In the genomic region with DNA sequence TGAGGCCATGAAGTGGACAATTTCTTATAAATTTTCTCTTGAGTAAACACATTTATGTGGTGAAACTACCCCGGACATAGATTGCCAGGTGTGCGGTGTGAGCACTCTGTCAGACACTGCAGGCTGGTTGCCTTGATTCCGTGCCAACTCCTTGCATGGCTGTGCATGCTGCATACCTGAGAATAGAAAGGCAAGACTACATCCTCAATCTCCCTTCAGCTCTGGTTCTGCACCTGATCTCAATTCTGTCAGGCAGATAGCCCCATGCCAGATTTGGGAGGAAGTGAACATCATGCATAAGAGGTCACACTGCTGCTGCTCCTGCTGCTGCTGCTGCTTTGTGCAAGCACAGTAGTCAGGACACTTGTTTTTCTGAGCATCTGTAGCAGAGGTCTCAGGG, we compare ENCODE assay signal across 18 cellular contexts. TPM values are rescaled to one million over a fixed set of nuclear protein-coding genes. Genes with fewer than 3 reads are reported as not detected.
DNase-seq lines count a peak whose midpoint lies in the region; ATAC-seq, FAIRE-seq and TF ChIP-seq lines count a peak whose summit lies in the region.
"Had no signal": no experiment of that assay in that cellular context is flagged by ENCODE, and none has a peak within 500 bp of the region (broad histone marks: within the 10 kb centered on the region; RNA-seq: fewer than 3 reads in every experiment).

No MANE protein-coding gene starts in this region.

- H3K9me3 ChIP-seq in Caco-2, result no peaks in the 10 kb centered on the region
- H3K9me3 ChIP-seq: SJCRH30, upper lobe of right lung had no signal

- no peaks in the 10 kb centered on the region for H3K36me3 ChIP-seq in Caco-2 (ENCODE audit: control insufficient read depth, insufficient read depth, low read length)
- H3K36me3 ChIP-seq: SJCRH30, upper lobe of right lung had no signal

- H3K36me3 Mint-ChIP-seq in Caco-2 (ENCODE audit: insufficient read depth, unreplicated experiment), result no peaks in the 10 kb centered on the region

- TF ChIP-seq CTCF in Caco-2 (IDR thresholded peaks at IDR 0.05; ENCODE audit: insufficient read depth in 1 of 2, low read depth in 1 of 2, low read length in 1 of 2, severe bottlenecking in 1 of 2, unreplicated experiment in 1 of 2), result no peak

- DNase-seq in DMS79 (lab: John Stamatoyannopoulos, UW) (peak; percentile 95), NCI-H774 (lab: John Stamatoyannopoulos, UW) (peak; percentile 87), Caco-2 (no peak), HTR-8/SVneo (ENCODE audit: insufficient read length, low spot score) (no peak), KBM-7 (no peak)
- DNase-seq in central memory CD4-positive, alpha-beta T cell, result no peak
- DNase-seq: activated CD4-positive, alpha-beta T cell treated with anti-CD3 and anti-CD28 coated beads, Interleukin-2, amount 50 U/mL, for 48 hours; CD4-positive, alpha-beta T cell; cerebellar nuclear complex; Kasumi-1; NCI-H1694; SJCRH30; stimulated activated CD4-positive, alpha-beta T cell treated with anti-CD3 and anti-CD28 coated beads, Interleukin-4, amount 100 ng/mL, for 1 hour; upper lobe of right lung had no signal

- H3K4me1 Mint-ChIP-seq in Caco-2 (ENCODE audit: low read depth, unreplicated experiment), result no peaks in the 10 kb centered on the region

- peaks cover 11% of the 10 kb centered on the region for H3K27me3 Mint-ChIP-seq in Caco-2 (ENCODE audit: insufficient read depth, unreplicated experiment)

- CTCF ChIA-PET in Caco-2 (lab: Charles Lee), result no interaction called here

- ATAC-seq in GM19455 (IDR thresholded peaks at IDR 0.05; ENCODE audit: unreplicated experiment), result peak; percentile 52
- peak; percentile 57 for ATAC-seq in HG02885 (IDR thresholded peaks at IDR 0.05; ENCODE audit: poor library complexity, unreplicated experiment)
- ATAC-seq: upper lobe of right lung had no signal

- intact Hi-C loops in Caco-2 (cut with micrococcal nuclease; ENCODE audit: unreplicated experiment), result no loop called here

- in situ Hi-C loops in KBM-7 (cut with MboI; ENCODE audit: low pct_unique_long_range_greater_than_20kb, low sequenced_read_pairs), result no loop called here

- H3K27me3 ChIP-seq in Caco-2 (replicated peaks; ENCODE audit: control insufficient read depth, insufficient read depth, low read length), result no peaks in the 10 kb centered on the region
- H3K27me3 ChIP-seq: SJCRH30, upper lobe of right lung had no signal

- BruUV-seq in Caco-2 (replicated peaks; lab: Mats Ljungman, UMichigan), result no TSS peak

- no peak overlapping the region for H3K4me3 Mint-ChIP-seq in Caco-2 (ENCODE audit: unreplicated experiment)
- H3K4me3 Mint-ChIP-seq: CD4-positive, alpha-beta T cell had no signal

- peaks cover 10% of the 10 kb centered on the region for H3K9me3 Mint-ChIP-seq in Caco-2 (ENCODE audit: unreplicated experiment)
- H3K9me3 Mint-ChIP-seq: CD4-positive, alpha-beta T cell had no signal

- H3K4me3 ChIP-seq in Caco-2 (ENCODE audit: low read depth, low read length), result no peak overlapping the region
- H3K4me3 ChIP-seq: SJCRH30, upper lobe of right lung had no signal

- no peak overlapping the region for H3K27ac Mint-ChIP-seq in Caco-2 (ENCODE audit: unreplicated experiment)
- H3K27ac Mint-ChIP-seq: CD4-positive, alpha-beta T cell had no signal

- POLR2A ChIA-PET in Caco-2 (lab: Charles Lee), result no interaction called here

- FAIRE-seq in HTR-8/SVneo (lab: Jason Lieb, UNC), result no peak
- FAIRE-seq: A204.1, islet of Langerhans had no signal

- H3K4me1 ChIP-seq in Caco-2, result no peaks in the 10 kb centered on the region
- H3K4me1 ChIP-seq: SJCRH30, upper lobe of right lung had no signal

RNA-seq across cellular contexts. Expression of a gene that starts 42.5 kb away (rescaled TPM):
- 0.25 and 0.60 TPM in 2 replicates for total RNA-seq in Caco-2 (2022)
- total RNA-seq: CD4-positive, alpha-beta T cell; SJCRH30; upper lobe of right lung had no signal

Comparison
In these comparisons a context has a peak if more than half of its experiments do, and no peak if none do; other contexts are left out.
1. DNase-seq: peak in DMS79 (single experiment) and NCI-H774 (single experiment); none in Caco-2 (0 of 2), central memory CD4-positive, alpha-beta T cell (single experiment), HTR-8/SVneo (single experiment) and KBM-7 (single experiment).